In the genomic region with DNA sequence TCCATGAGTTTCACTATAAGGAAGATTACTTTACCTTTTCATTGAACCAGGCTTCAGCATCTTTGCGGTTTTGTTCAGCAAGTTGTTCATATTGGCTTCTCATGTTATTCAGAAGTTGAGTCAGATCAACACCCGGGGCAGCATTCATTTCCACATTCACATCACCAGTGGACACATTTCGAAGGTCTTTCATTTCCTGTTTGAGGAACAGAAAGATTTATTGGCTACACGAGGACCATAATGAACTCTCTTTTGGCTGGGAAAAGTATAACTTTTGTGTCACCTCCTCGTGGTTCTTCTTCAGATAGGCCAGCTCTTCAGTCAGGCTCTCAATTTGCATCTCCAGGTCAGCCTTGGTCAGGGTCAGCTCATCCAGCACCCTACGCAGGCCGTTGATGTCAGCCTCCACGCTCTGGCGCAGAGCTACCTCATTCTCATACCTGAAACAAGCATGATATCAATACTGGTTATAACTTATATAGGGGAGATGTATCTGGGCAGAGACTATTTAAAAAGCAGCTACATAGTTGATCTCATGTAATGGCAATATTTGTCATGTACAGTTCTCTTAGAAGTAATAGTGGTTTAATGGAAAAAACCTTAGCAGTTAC, we compare ENCODE assay signal across 10 cellular contexts. TPM values are rescaled to one million over a fixed set of nuclear protein-coding genes. Genes with fewer than 3 reads are reported as not detected.
DNase-seq lines count a peak whose midpoint lies in the region; ATAC-seq and TF ChIP-seq lines count a peak whose summit lies in the region.
"Had no signal": no experiment of that assay in that cellular context is flagged by ENCODE, and none has a peak within 500 bp of the region (broad histone marks: within the 10 kb centered on the region; RNA-seq: fewer than 3 reads in every experiment).

No MANE protein-coding gene starts in this region.

- H3K36me3 ChIP-seq in NT2/D1 (ENCODE audit: insufficient read depth, insufficient read length, low read length): peaks cover 37% of the 10 kb centered on the region

- H3K27me3 Mint-ChIP-seq in central memory CD8-positive, alpha-beta T cell: no peaks in the 10 kb centered on the region
- H3K27me3 Mint-ChIP-seq in progenitor cell of endocrine pancreas: peaks cover 16% of the 10 kb centered on the region

- H3K4me3 ChIP-seq in NT2/D1 (ENCODE audit: insufficient read length, low read depth): peak overlapping the region; percentile 76

- peaks cover 18% of the 10 kb centered on the region for H3K36me3 Mint-ChIP-seq in central memory CD8-positive, alpha-beta T cell (ENCODE audit: insufficient read depth)
- H3K36me3 Mint-ChIP-seq in progenitor cell of endocrine pancreas (ENCODE audit: insufficient read depth): peaks cover 14% of the 10 kb centered on the region

- H3K9me3 ChIP-seq in NT2/D1 (ENCODE audit: insufficient read depth, low read length): no peaks in the 10 kb centered on the region

- DNase-seq in activated CD4-positive, alpha-beta T cell treated with anti-CD3 and anti-CD28 coated beads for 48 hours: peak; percentile 15
- DNase-seq in activated CD4-positive, alpha-beta T cell treated with anti-CD3 and anti-CD28 coated beads, Interleukin-2, amount 50 U/mL, for 1 hour: no peak
- no peak for DNase-seq in NT2/D1 (ENCODE audit: low read depth, low spot score)
- no peak for DNase-seq in central memory CD8-positive, alpha-beta T cell (ENCODE audit: low spot score in 2 of 2)
- DNase-seq in progenitor cell of endocrine pancreas (ENCODE audit: low spot score, unreplicated experiment): no peak
- no peak for DNase-seq in stimulated activated CD4-positive, alpha-beta T cell treated with anti-CD3 and anti-CD28 coated beads, Interleukin-4, amount 100 ng/mL, for 4 hours
- no peak for DNase-seq in hepatic stellate cell (ENCODE audit: low spot score)
- DNase-seq: HCEC 1CT, NCI-H2029 had no signal

- peak overlapping the region; percentile 57 for H3K27ac Mint-ChIP-seq in central memory CD8-positive, alpha-beta T cell (ENCODE audit: low read depth)
- H3K27ac Mint-ChIP-seq in progenitor cell of endocrine pancreas: no peak overlapping the region

- H3K9me3 Mint-ChIP-seq in central memory CD8-positive, alpha-beta T cell: peaks cover 7% of the 10 kb centered on the region
- H3K9me3 Mint-ChIP-seq in progenitor cell of endocrine pancreas (ENCODE audit: low read depth): no peaks in the 10 kb centered on the region

- no peaks in the 10 kb centered on the region for H3K27me3 ChIP-seq in NT2/D1 (ENCODE audit: insufficient read depth, insufficient read length)

- H3K4me1 ChIP-seq in NT2/D1 (ENCODE audit: insufficient read depth, insufficient read length): no peaks in the 10 kb centered on the region

- H3K4me1 Mint-ChIP-seq in central memory CD8-positive, alpha-beta T cell: peaks cover 21% of the 10 kb centered on the region
- peaks cover 1% of the 10 kb centered on the region for H3K4me1 Mint-ChIP-seq in progenitor cell of endocrine pancreas (ENCODE audit: low read depth)

- TF ChIP-seq CTCF in progenitor cell of endocrine pancreas (IDR thresholded peaks at IDR 0.05; ENCODE audit: unreplicated experiment): no peak

- no peak overlapping the region for H3K9ac ChIP-seq in NT2/D1 (ENCODE audit: insufficient read length, low read depth)

- H3K4me3 Mint-ChIP-seq in central memory CD8-positive, alpha-beta T cell: peak overlapping the region; percentile 86
- peak overlapping the region; percentile 81 for H3K4me3 Mint-ChIP-seq in progenitor cell of endocrine pancreas (ENCODE audit: low read depth)

- ATAC-seq in central memory CD8-positive, alpha-beta T cell (replicated peaks; ENCODE audit: extremely low read depth, poor library complexity, severe bottlenecking): no peak
- no peak for ATAC-seq in HG03025 (IDR thresholded peaks at IDR 0.05; ENCODE audit: low FRiP score, unreplicated experiment)

RNA-seq across cellular contexts. Expression of gene KRT10, which starts 2.1 kb away (rescaled TPM):
- 33.1 and 37.5 TPM in 2 replicates for total RNA-seq in progenitor cell of endocrine pancreas

RNA-seq across cellular contexts. Expression of gene KRT28, which starts 20.6 kb away (rescaled TPM):
- total RNA-seq in progenitor cell of endocrine pancreas: not detected in 2 replicates

RNA-seq across cellular contexts. Expression of gene KRT27, which starts 38.0 kb away (rescaled TPM):
- not detected in 2 replicates for total RNA-seq in progenitor cell of endocrine pancreas

RNA-seq across cellular contexts. Expression of gene KRT12, which starts 46.7 kb away (rescaled TPM):
- not detected in 2 replicates for total RNA-seq in progenitor cell of endocrine pancreas

RNA-seq across cellular contexts. Expression of gene KRT26, which starts 48.3 kb away (rescaled TPM):
- total RNA-seq in progenitor cell of endocrine pancreas: not detected in 2 replicates
